In the genomic region with DNA sequence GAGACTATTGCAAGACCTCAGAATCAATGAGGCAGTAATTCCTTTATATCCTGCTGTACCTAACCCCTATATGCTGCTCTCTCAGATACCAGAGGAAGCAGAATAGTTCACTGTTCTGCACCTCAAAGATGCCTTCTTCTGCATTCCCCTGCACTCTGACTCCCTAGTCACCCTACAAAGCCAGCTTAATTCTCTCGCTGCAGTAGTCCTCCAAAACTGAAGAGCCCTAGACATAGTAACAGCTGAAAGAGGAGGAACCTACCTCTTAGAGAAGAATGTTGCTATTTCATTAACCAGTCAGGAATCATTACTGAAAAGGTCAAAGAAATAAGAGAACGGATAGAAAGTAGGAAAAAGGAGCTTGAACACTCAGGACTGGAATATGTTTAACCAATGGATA, we compare ENCODE assay signal across 35 cellular contexts. TPM values are rescaled to one million over a fixed set of nuclear protein-coding genes. Genes with fewer than 3 reads are reported as not detected.
"Had no signal": no experiment of that assay in that cellular context is flagged by ENCODE, and none has a peak within 500 bp of the region (broad histone marks: within the 10 kb centered on the region; RNA-seq: fewer than 3 reads in every experiment).

No MANE protein-coding gene starts in this region.

- H3K4me3 ChIP-seq: adrenal gland, body of pancreas, breast epithelium had no signal

- H3K4me3 Mint-ChIP-seq: activated B cell treated with CpG ODN at 0.5 μM for 24 hours; activated CD4-positive, alpha-beta memory T cell treated with anti-CD3 and anti-CD28 coated beads for 36 hours; activated CD4-positive, alpha-beta T cell treated with anti-CD3 and anti-CD28 coated beads, Interleukin-2, amount 10 ng/mL, durations not matched to agents 24 days and 14 days; activated CD8-positive, alpha-beta T cell treated with anti-CD3 and anti-CD28 coated beads for 36 hours; activated naive CD4-positive, alpha-beta T cell treated with anti-CD3 and anti-CD28 coated beads for 36 hours; activated naive CD8-positive, alpha-beta T cell treated with anti-CD3 and anti-CD28 coated beads for 36 hours; activated T-cell treated with anti-CD3 and anti-CD28 coated beads, Interleukin-2, amount 50 U/mL, for 4 hours; activated T-cell treated with anti-CD3 and anti-CD28 coated beads, Interleukin-2, amount 50 U/mL, for 72 hours; activated T-helper 1 cell treated with anti-CD3 and anti-CD28 coated beads, Interleukin-12 subunit alpha, Interleukin-12 subunit beta, Interleukin-2, Interleukin-4 antibody, amounts not matched to agents 30 ng/mL and 10 ng/mL and 1 ng/mL, durations not matched to agents 14 hours and 24 hours and 36 hours; activated T-helper 17 cell treated with anti-CD3 and anti-CD28 coated beads, Interleukin-2, amount 50 U/mL, for 72 hours; T-helper 1 cell treated with Interleukin-12 subunit alpha and Interleukin-12 subunit beta and Interleukin-4 antibody, amounts not matched to agents 30 μg/mL and 1 μg/mL, for 36 hours; T-helper 2 cell treated with Interferon-gamma antibody and Interleukin-4, amounts not matched to agents 5 μg/mL and 100 μg/mL, for 36 hours had no signal

- H3K36me3 ChIP-seq: adrenal gland, breast epithelium had no signal

- H3K36me3 Mint-ChIP-seq: activated CD4-positive, alpha-beta memory T cell treated with anti-CD3 and anti-CD28 coated beads for 36 hours; activated naive CD4-positive, alpha-beta T cell treated with anti-CD3 and anti-CD28 coated beads, Interleukin-2, amount 50 U/mL, for 72 hours; activated naive CD8-positive, alpha-beta T cell treated with anti-CD3 and anti-CD28 coated beads for 36 hours had no signal

- H3K27me3 Mint-ChIP-seq: activated B cell treated with CpG ODN at 0.5 μM for 24 hours; activated CD4-positive, alpha-beta memory T cell treated with anti-CD3 and anti-CD28 coated beads for 36 hours; activated naive CD8-positive, alpha-beta T cell treated with anti-CD3 and anti-CD28 coated beads for 36 hours; activated T-helper 17 cell treated with anti-CD3 and anti-CD28 coated beads, Interleukin-2, amount 50 U/mL, for 72 hours had no signal

- H3K4me1 ChIP-seq: adrenal gland, breast epithelium had no signal

- H3K9me3 ChIP-seq: adrenal gland, body of pancreas, breast epithelium had no signal

- ATAC-seq: activated CD8-positive, alpha-beta T cell treated with anti-CD3 and anti-CD28 coated beads for 36 hours; activated naive CD4-positive, alpha-beta T cell treated with anti-CD3 and anti-CD28 coated beads, Interleukin-2, amount 50 U/mL, for 72 hours; activated T-cell treated with anti-CD3 and anti-CD28 coated beads, Interleukin-2, amount 50 U/mL, for 4 hours; activated T-cell treated with anti-CD3 and anti-CD28 coated beads, Interleukin-2, amount 50 U/mL, for 72 hours; activated T-helper 17 cell treated with anti-CD3 and anti-CD28 coated beads, Interleukin-2, amount 50 U/mL, for 72 hours; body of pancreas had no signal

- H3K4me1 Mint-ChIP-seq: activated B cell treated with CpG ODN at 0.5 μM for 24 hours; activated CD4-positive, alpha-beta T cell treated with anti-CD3 and anti-CD28 coated beads, Interleukin-2, amount 10 ng/mL, durations not matched to agents 24 days and 14 days; activated naive CD8-positive, alpha-beta T cell treated with anti-CD3 and anti-CD28 coated beads for 36 hours; activated T-helper 17 cell treated with anti-CD3 and anti-CD28 coated beads, Interleukin-2, amount 50 U/mL, for 72 hours had no signal

- H3K27me3 ChIP-seq: adrenal gland, body of pancreas, brain microvascular endothelial cell, breast epithelium had no signal

- H3K9me3 Mint-ChIP-seq: activated B cell treated with CpG ODN at 0.5 μM for 24 hours; activated CD4-positive, alpha-beta memory T cell treated with anti-CD3 and anti-CD28 coated beads for 36 hours; activated CD4-positive, alpha-beta T cell treated with anti-CD3 and anti-CD28 coated beads, Interleukin-2, amount 10 ng/mL, durations not matched to agents 24 days and 14 days; activated CD8-positive, alpha-beta T cell treated with anti-CD3 and anti-CD28 coated beads for 36 hours; activated naive CD4-positive, alpha-beta T cell treated with anti-CD3 and anti-CD28 coated beads for 36 hours; activated naive CD4-positive, alpha-beta T cell treated with anti-CD3 and anti-CD28 coated beads, Interleukin-2, amount 50 U/mL, for 72 hours; activated naive CD8-positive, alpha-beta T cell treated with anti-CD3 and anti-CD28 coated beads for 36 hours; activated T-cell treated with anti-CD3 and anti-CD28 coated beads, Interleukin-2, amount 50 U/mL, for 4 hours; activated T-helper 1 cell treated with anti-CD3 and anti-CD28 coated beads, Interleukin-12 subunit alpha, Interleukin-12 subunit beta, Interleukin-2, Interleukin-4 antibody, amounts not matched to agents 30 ng/mL and 10 ng/mL and 1 ng/mL, durations not matched to agents 14 hours and 24 hours and 36 hours; activated T-helper 17 cell treated with anti-CD3 and anti-CD28 coated beads, Interleukin-2, amount 50 U/mL, for 72 hours; T-helper 1 cell treated with Interleukin-12 subunit alpha and Interleukin-12 subunit beta and Interleukin-4 antibody, amounts not matched to agents 30 μg/mL and 1 μg/mL, for 36 hours; T-helper 2 cell treated with Interferon-gamma antibody and Interleukin-4, amounts not matched to agents 5 μg/mL and 100 μg/mL, for 36 hours had no signal

- DNase-seq: activated B cell treated with CpG ODN at 0.5 μM for 24 hours; activated CD4-positive, alpha-beta memory T cell treated with anti-CD3 and anti-CD28 coated beads for 36 hours; activated CD4-positive, alpha-beta T cell treated with anti-CD3 and anti-CD28 coated beads for 4 hours; activated CD4-positive, alpha-beta T cell treated with anti-CD3 and anti-CD28 coated beads, Interleukin-2, amount 10 ng/mL, durations not matched to agents 24 days and 14 days; activated CD4-positive, alpha-beta T cell treated with anti-CD3 and anti-CD28 coated beads, Interleukin-2, amount 50 U/mL, for 1 hour; activated CD4-positive, alpha-beta T cell treated with anti-CD3 and anti-CD28 coated beads, Interleukin-2, amount 50 U/mL, for 4 hours; activated CD4-positive, CD25-positive, alpha-beta regulatory T cell treated with anti-CD3 and anti-CD28 coated beads, Interleukin-2, amount 50 U/mL, for 72 hours; activated CD8-positive, alpha-beta memory T cell treated with anti-CD3 and anti-CD28 coated beads, Interleukin-2, amount 50 U/mL, for 4 hours; activated CD8-positive, alpha-beta T cell treated with anti-CD3 and anti-CD28 coated beads for 36 hours; activated effector memory CD4-positive, alpha-beta T cell treated with anti-CD3 and anti-CD28 coated beads, Interleukin-2, amount 50 U/mL, for 16 hours; activated gamma-delta T cell treated with Interleukin-2 at 50 U/mL for 16 hours; activated naive CD4-positive, alpha-beta T cell; activated naive CD4-positive, alpha-beta T cell treated with anti-CD3 and anti-CD28 coated beads for 36 hours; activated naive CD4-positive, alpha-beta T cell treated with anti-CD3 and anti-CD28 coated beads, Interleukin-2, amount 50 U/mL, for 16 hours; activated naive CD8-positive, alpha-beta T cell treated with anti-CD3 and anti-CD28 coated beads for 36 hours; activated T-cell treated with anti-CD3 and anti-CD28 coated beads for 4 hours; activated T-cell treated with anti-CD3 and anti-CD28 coated beads, Interleukin-2, amount 50 U/mL, for 1 hour; activated T-cell treated with anti-CD3 and anti-CD28 coated beads, Interleukin-2, amount 50 U/mL, for 4 hours; activated T-cell treated with anti-CD3 and anti-CD28 coated beads, Interleukin-2, amount 50 U/mL, for 72 hours; adrenal gland; amniotic stem cell; aorta; body of pancreas; brain microvascular endothelial cell; central memory CD4-positive, alpha-beta T cell; T-helper 1 cell; T-helper 2 cell; T-helper 9 cell had no signal

- H3K27ac ChIP-seq: adrenal gland, body of pancreas, brain microvascular endothelial cell, breast epithelium, VCaP had no signal

- H3K27ac Mint-ChIP-seq: activated B cell treated with CpG ODN at 0.5 μM for 24 hours; activated CD4-positive, alpha-beta memory T cell treated with anti-CD3 and anti-CD28 coated beads for 36 hours; activated CD4-positive, alpha-beta T cell treated with anti-CD3 and anti-CD28 coated beads, Interleukin-2, amount 10 ng/mL, durations not matched to agents 24 days and 14 days; activated CD8-positive, alpha-beta T cell treated with anti-CD3 and anti-CD28 coated beads for 36 hours; activated naive CD4-positive, alpha-beta T cell treated with anti-CD3 and anti-CD28 coated beads for 36 hours; activated naive CD4-positive, alpha-beta T cell treated with anti-CD3 and anti-CD28 coated beads, Interleukin-2, amount 50 U/mL, for 72 hours; activated naive CD8-positive, alpha-beta T cell treated with anti-CD3 and anti-CD28 coated beads for 36 hours; activated T-cell treated with anti-CD3 and anti-CD28 coated beads, Interleukin-2, amount 50 U/mL, for 72 hours; activated T-helper 1 cell treated with anti-CD3 and anti-CD28 coated beads, Interleukin-12 subunit alpha, Interleukin-12 subunit beta, Interleukin-2, Interleukin-4 antibody, amounts not matched to agents 30 ng/mL and 10 ng/mL and 1 ng/mL, durations not matched to agents 14 hours and 24 hours and 36 hours; activated T-helper 17 cell treated with anti-CD3 and anti-CD28 coated beads, Interleukin-2, amount 50 U/mL, for 72 hours; T-helper 1 cell treated with Interleukin-12 subunit alpha and Interleukin-12 subunit beta and Interleukin-4 antibody, amounts not matched to agents 30 μg/mL and 1 μg/mL, for 36 hours; T-helper 2 cell treated with Interferon-gamma antibody and Interleukin-4, amounts not matched to agents 5 μg/mL and 100 μg/mL, for 36 hours had no signal

RNA-seq across cellular contexts. Expression of gene PRSS23, which starts 49.3 kb away (rescaled TPM):
- total RNA-seq: activated B cell treated with CpG ODN at 0.5 μM for 24 hours had no signal
